8 cellular contexts compared by ENCODE assay signal in genomic region chr2:96146151-96146880, GRCh38. TPM values are rescaled to one million over a fixed set of nuclear protein-coding genes. Genes with fewer than 3 reads are reported as not detected.
DNase-seq lines count a peak whose midpoint lies in the region; ATAC-seq and TF ChIP-seq lines count a peak whose summit lies in the region.

No MANE protein-coding gene starts in this region.

- no peaks in the 10 kb centered on the region for H3K27me3 ChIP-seq in CD4-positive, alpha-beta T cell (ENCODE audit: control insufficient read depth, insufficient read depth, low read length)
- H3K27me3 ChIP-seq in foreskin keratinocyte (no peaks in the 10 kb centered on the region), smooth muscle cell (ENCODE audit: low read depth) (no peaks in the 10 kb centered on the region)

- POLR2A ChIA-PET in CD4-positive, alpha-beta T cell (lab: Charles Lee) = interaction anchor here (0.7 to 13.8 kb wide), 10 partner anchors 7 to 670 kb away, joined by 3 to 199 read pairs (median 15); partner anchors contain the start of genes ARID5A, ASTL, CNNM3 and SNRNP200

- H3K4me1 Mint-ChIP-seq in CD4-positive, alpha-beta T cell (ENCODE audit: low read depth) = peaks cover 89% of the 10 kb centered on the region

- CTCF ChIA-PET in CD4-positive, alpha-beta T cell (lab: Charles Lee) = interaction anchor here (1.1 to 15.2 kb wide), 5 partner anchors 8 to 154 kb away, joined by 3 to 229 read pairs (median 8); partner anchors contain the start of gene ASTL

- no peaks in the 10 kb centered on the region for H3K9me3 Mint-ChIP-seq in CD4-positive, alpha-beta T cell

- H2AFZ ChIP-seq in smooth muscle cell (ENCODE audit: low read depth) = no peak overlapping the region

- H3K27me3 Mint-ChIP-seq in CD4-positive, alpha-beta T cell = no peaks in the 10 kb centered on the region

- H3K79me2 ChIP-seq in smooth muscle cell (ENCODE audit: low read depth) = no peaks in the 10 kb centered on the region

- peaks cover 11% of the 10 kb centered on the region for H4K20me1 ChIP-seq in smooth muscle cell (ENCODE audit: low read depth)

- peak overlapping the region; percentile 88 for H3K4me2 ChIP-seq in smooth muscle cell

- H3F3A ChIP-seq in smooth muscle cell (ENCODE audit: low read depth) = no peaks in the 10 kb centered on the region

- H3K9me3 ChIP-seq in CD4-positive, alpha-beta T cell (ENCODE audit: control insufficient read depth, low read length) = no peaks in the 10 kb centered on the region
- H3K9me3 ChIP-seq in KOPT-K1 (ENCODE audit: insufficient read depth, low read length, poor library complexity, severe bottlenecking) (no peaks in the 10 kb centered on the region), smooth muscle cell (replicated peaks; ENCODE audit: low read depth) (no peaks in the 10 kb centered on the region)

- H3K36me3 ChIP-seq in KOPT-K1 (ENCODE audit: insufficient read depth, low read length) = peaks cover 28% of the 10 kb centered on the region
- no peaks in the 10 kb centered on the region for H3K36me3 ChIP-seq in smooth muscle cell (ENCODE audit: low read depth)

- no peak for TF ChIP-seq CTCF in CD4-positive, alpha-beta T cell (IDR thresholded peaks at IDR 0.05)
- no peak for TF ChIP-seq CTCF in foreskin keratinocyte (conservative IDR thresholded peaks at IDR 0.05)
- no peak for TF ChIP-seq CTCF in smooth muscle cell (IDR thresholded peaks at IDR 0.05; ENCODE audit: borderline replicate concordance, insufficient read depth, poor library complexity, severe bottlenecking)
- TF ChIP-seq CTCF in coronary artery (IDR thresholded peaks at IDR 0.05) = no peak

- H3K4me3 Mint-ChIP-seq in CD4-positive, alpha-beta T cell = peak overlapping the region; percentile 88

- H3K4me1 ChIP-seq in foreskin keratinocyte (peaks cover 23% of the 10 kb centered on the region), smooth muscle cell (ENCODE audit: low read depth) (peaks cover 4% of the 10 kb centered on the region)

- peak; percentile 80 to 93 (median 84) for DNase-seq in CD4-positive, alpha-beta T cell
- peak; percentile 96 for DNase-seq in activated CD8-positive, alpha-beta memory T cell treated with anti-CD3 and anti-CD28 coated beads for 24 hours
- peak in 1 of 2 donors; percentile 37 for DNase-seq in foreskin keratinocyte
- DNase-seq in smooth muscle cell (lab: John Stamatoyannopoulos, UW; ENCODE audit: unreplicated experiment) = no peak
- DNase-seq in coronary artery (ENCODE audit: low spot score) = no peak
- no peak for DNase-seq in cerebellum (ENCODE audit: low spot score)

- peaks cover 49% of the 10 kb centered on the region for H3K36me3 Mint-ChIP-seq in CD4-positive, alpha-beta T cell (ENCODE audit: low read depth)

- 73% methylated on average over 20 of the region's 20 CpGs for WGBS in smooth muscle cell (ENCODE audit: low lambda C conversion rate)

- intact Hi-C loops in CD4-positive, alpha-beta T cell (cut with DNase I, micrococcal nuclease) = loop anchor here (5.0 kb wide), 2 partner anchors 61 to 391 kb away; partner anchors contain the start of genes ARID5A (in 2 of the 2) and STARD7 (in 1 of the 2)

- peak; percentile 38 for ATAC-seq in CD4-positive, alpha-beta T cell (ENCODE audit: poor library complexity)
- ATAC-seq in GM21381 (IDR thresholded peaks at IDR 0.05; ENCODE audit: unreplicated experiment) (peak; percentile 30), foreskin keratinocyte (peak; percentile 2)

- no peak overlapping the region for H3K4me3 ChIP-seq in smooth muscle cell
- H3K4me3 ChIP-seq in coronary artery = no peak overlapping the region

- H3K27ac Mint-ChIP-seq in CD4-positive, alpha-beta T cell = peak overlapping the region; percentile 98

- no peak overlapping the region for H3K9ac ChIP-seq in smooth muscle cell (ENCODE audit: low read depth)

- peak overlapping the region; percentile 99 for H3K27ac ChIP-seq in CD4-positive, alpha-beta T cell (ENCODE audit: low read depth, low read length)
- H3K27ac ChIP-seq in KOPT-K1 (ENCODE audit: low read depth, low read length, poor library complexity, severe bottlenecking) (peak overlapping the region; percentile 96), foreskin keratinocyte (peak overlapping the region; percentile 41), smooth muscle cell (ENCODE audit: low read depth) (peak overlapping the region; percentile 11), coronary artery (peak overlapping the region in 1 of 2 donors; percentile 56)

RNA-seq across cellular contexts. Expression of gene DUSP2, which starts 1.1 kb away (rescaled TPM):
- 100 to 1,000 TPM; 728 to 730 TPM for total RNA-seq in CD4-positive, alpha-beta T cell
- 1.9 and 2.6 TPM in 2 replicates for total RNA-seq in foreskin keratinocyte
- 2.5 and 2.8 TPM in 2 replicates for polyA plus RNA-seq in foreskin keratinocyte
- 48.7 and 55.3 TPM in 2 replicates for total RNA-seq in smooth muscle cell
- 89.3 and 111 TPM in 2 replicates for polyA plus RNA-seq in smooth muscle cell
- total RNA-seq in cerebellum = 4.1 TPM

RNA-seq across cellular contexts. Expression of gene ASTL, which starts 8.0 kb away (rescaled TPM):
- 1 to 10 TPM; 5.0 to 6.5 TPM for total RNA-seq in CD4-positive, alpha-beta T cell
- total RNA-seq in foreskin keratinocyte = not detected in 2 replicates
- not detected in 2 replicates for polyA plus RNA-seq in foreskin keratinocyte
- 0.40 TPM in 1 of 2 replicates, not detected in the other for total RNA-seq in smooth muscle cell
- polyA plus RNA-seq in smooth muscle cell = 0.50 TPM in 1 of 2 replicates, not detected in the other
- not detected for total RNA-seq in cerebellum

RNA-seq across cellular contexts. Expression of gene ADRA2B, which starts 29.9 kb away (rescaled TPM):
- total RNA-seq in CD4-positive, alpha-beta T cell = under 1 TPM; 0.52 to 0.84 TPM
- total RNA-seq in foreskin keratinocyte (0.03 and 0.04 TPM in 2 replicates), smooth muscle cell (0.04 and 1.2 TPM in 2 replicates), cerebellum (not detected)
- polyA plus RNA-seq in foreskin keratinocyte (0.01 and 0.04 TPM in 2 replicates), smooth muscle cell (0.06 TPM in 1 of 2 replicates, not detected in the other)

Comparison
In these comparisons a context has a peak if more than half of its experiments do, and no peak if none do; other contexts are left out.
1. DNase-seq: peak in CD4-positive, alpha-beta T cell (10 of 10) and activated CD8-positive, alpha-beta memory T cell treated with anti-CD3 and anti-CD28 coated beads for 24 hours (single experiment); none in smooth muscle cell (single experiment), coronary artery (single experiment) and cerebellum (single experiment).
2. RNA of gene DUSP2, which starts 1.1 kb away (total RNA-seq): 728 to 730 TPM in CD4-positive, alpha-beta T cell; 48.7 to 55.3 TPM in smooth muscle cell, 4.1 TPM in cerebellum (single experiment) and 1.9 to 2.6 TPM in foreskin keratinocyte; every median in the first group is over 10 times any median in the second.
3. Peak in every context shown above with its lines, with median percentiles within 50 percentile points of each other: ATAC-seq.